ENCODE assay signal across 11 cellular contexts in the genomic region with DNA sequence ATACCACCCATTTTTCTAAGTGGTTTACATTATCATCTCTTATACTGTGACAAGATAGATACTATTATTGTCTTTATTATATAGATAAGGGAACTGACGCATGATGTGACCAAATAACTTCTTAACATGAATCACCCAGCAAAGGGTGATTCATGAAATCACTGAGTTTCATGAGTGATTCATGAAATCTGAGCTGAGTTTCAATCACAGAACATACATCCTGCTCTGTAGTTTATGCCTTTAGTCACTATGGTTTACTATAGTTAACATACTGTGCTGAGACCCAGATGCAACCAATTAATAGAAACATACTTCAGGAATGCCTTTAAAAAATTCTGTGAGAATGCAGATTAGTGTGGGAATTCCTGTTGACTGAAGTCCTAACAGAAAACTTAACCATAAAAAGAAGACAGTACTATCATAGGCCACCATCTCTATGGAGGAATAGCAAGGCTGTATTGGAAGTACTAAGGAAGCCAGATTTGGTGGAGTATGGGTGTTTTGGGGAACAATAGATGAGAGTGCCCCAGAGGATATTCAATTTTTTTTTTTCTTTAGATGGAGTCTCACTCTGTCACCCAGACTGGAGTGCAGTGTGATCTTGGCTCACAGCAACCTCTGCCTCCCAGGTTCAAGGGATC. TPM values are rescaled to one million over a fixed set of nuclear protein-coding genes. Genes with fewer than 3 reads are reported as not detected.
DNase-seq lines count a peak whose midpoint lies in the region; ATAC-seq, FAIRE-seq and TF ChIP-seq lines count a peak whose summit lies in the region.
"Had no signal": no experiment of that assay in that cellular context is flagged by ENCODE, and none has a peak within 500 bp of the region (broad histone marks: within the 10 kb centered on the region; RNA-seq: fewer than 3 reads in every experiment).

No MANE protein-coding gene starts in this region.

- no peaks in the 10 kb centered on the region for H3K27me3 ChIP-seq in vagina
- H3K27me3 ChIP-seq: dorsolateral prefrontal cortex had no signal

- TF ChIP-seq CTCF in AG09309 (IDR thresholded peaks at IDR 0.05; ENCODE audit: control insufficient read depth, insufficient read depth, low read depth, low read length, missing control alignments) (no peak), vagina (IDR thresholded peaks at IDR 0.05) (no peak)

- DNase-seq in AG09309 (ENCODE audit: low read depth) (peak; percentile 79), H54 (ENCODE audit: insufficient read length, low spot score) (peak; percentile 13), SW480 (ENCODE audit: low spot score) (peak; percentile 29), glomerular endothelial cell (ENCODE audit: extremely low read depth, low read depth, low spot score) (peak; percentile 61), NCI-H1930 (lab: John Stamatoyannopoulos, UW) (no peak), vagina (ENCODE audit: extremely low spot score in 2 of 2) (no peak)
- no peak for DNase-seq in activated effector memory CD4-positive, alpha-beta T cell treated with Interleukin-2 at 50 U/mL for 16 hours
- DNase-seq: dorsolateral prefrontal cortex, NCI-H2227 treated with DMSO at 0.1 percent for 48 hours, retina had no signal

- H3K4me3 ChIP-seq in AG09309 (ENCODE audit: control insufficient read depth, low read depth, low read length) (no peak overlapping the region), vagina (no peak overlapping the region)
- H3K4me3 ChIP-seq: dorsolateral prefrontal cortex had no signal

- peak; percentile 95 for FAIRE-seq in H54 (lab: Jason Lieb, UNC)

- H3K9me3 ChIP-seq in vagina: no peaks in the 10 kb centered on the region

- H3K36me3 ChIP-seq in vagina: no peaks in the 10 kb centered on the region

- no peak for TF ChIP-seq POLR2A in H54 (IDR thresholded peaks at IDR 0.05; ENCODE audit: low read depth, low read length)
- no peak for TF ChIP-seq POLR2A in vagina (IDR thresholded peaks at IDR 0.05)

- ATAC-seq in GM19455 (IDR thresholded peaks at IDR 0.05; ENCODE audit: unreplicated experiment): no peak

- intact Hi-C loops in vagina (cut with DNase I): no loop called here

- H3K4me1 ChIP-seq in vagina: no peaks in the 10 kb centered on the region

- H3K27ac ChIP-seq in vagina: no peak overlapping the region
- H3K27ac ChIP-seq: dorsolateral prefrontal cortex had no signal

RNA-seq across cellular contexts. Expression of a gene that starts 43.1 kb away (rescaled TPM):
- 6.6 and 7.2 TPM in 2 replicates for total RNA-seq in glomerular endothelial cell
- total RNA-seq in vagina: 3.4 TPM

Comparison
In these comparisons a context has a peak if more than half of its experiments do, and no peak if none do; other contexts are left out.
1. DNase-seq: peak in AG09309 (single experiment), H54 (single experiment), SW480 (single experiment) and glomerular endothelial cell (single experiment); none in activated effector memory CD4-positive, alpha-beta T cell treated with Interleukin-2 at 50 U/mL for 16 hours (single experiment), NCI-H1930 (0 of 2) and vagina (0 of 2).